Comparison of ENCODE assay signal across 23 cellular contexts in genomic region chr22:19402642-19403191, GRCh38. TPM values are rescaled to one million over a fixed set of nuclear protein-coding genes. Genes with fewer than 3 reads are reported as not detected.
A peak's percentile ranks its signal among the peaks of the same experiment; 100 is the strongest.
DNase-seq lines count a peak whose midpoint lies in the region; ATAC-seq, FAIRE-seq and TF ChIP-seq lines count a peak whose summit lies in the region.
"Had no signal": no experiment of that assay in that cellular context is flagged by ENCODE, and none has a peak within 500 bp of the region (broad histone marks: within the 10 kb centered on the region; RNA-seq: fewer than 3 reads in every experiment).

No MANE protein-coding gene starts in this region.

- H3K4me1 ChIP-seq in psoas muscle, result no peaks in the 10 kb centered on the region
- H3K4me1 ChIP-seq: BLaER1, Caco-2 had no signal

- H3K4me3 Mint-ChIP-seq in natural killer cell, result no peak overlapping the region
- H3K4me3 Mint-ChIP-seq in natural killer cell treated with Interleukin-12 subunit alpha and Interleukin-12 subunit beta and Interleukin-15 and Interleukin-18, amount 100 ng/mL, for 72 hours, result no peak overlapping the region
- H3K4me3 Mint-ChIP-seq in central memory CD8-positive, alpha-beta T cell, result no peak overlapping the region
- H3K4me3 Mint-ChIP-seq: B cell; CD4-positive, CD25-positive, alpha-beta regulatory T cell; CD8-positive, alpha-beta T cell; GM23338; H9 had no signal

- peak; percentile 5 for FAIRE-seq in urothelium cell line (lab: Jason Lieb, UNC)
- FAIRE-seq: A204.1, G401.6, GM19239 had no signal

- peak overlapping the region; percentile 9 for H3K27ac ChIP-seq in psoas muscle
- H3K27ac ChIP-seq: 22Rv1, BLaER1, C4-2B had no signal

- H3K4me1 Mint-ChIP-seq in natural killer cell, result peaks cover 16 to 37% of the 10 kb centered on the region in 2 donors
- H3K4me1 Mint-ChIP-seq in natural killer cell treated with Interleukin-12 subunit alpha and Interleukin-12 subunit beta and Interleukin-15 and Interleukin-18, amount 100 ng/mL, for 72 hours (ENCODE audit: low read depth in 2 of 2), result peaks cover 11 to 24% of the 10 kb centered on the region in 2 donors
- peaks cover 14% of the 10 kb centered on the region for H3K4me1 Mint-ChIP-seq in central memory CD8-positive, alpha-beta T cell
- H3K4me1 Mint-ChIP-seq: GM23338, H9 had no signal

- H3K27ac Mint-ChIP-seq in natural killer cell, result peak overlapping the region; percentile 2 to 3
- H3K27ac Mint-ChIP-seq in natural killer cell treated with Interleukin-12 subunit alpha and Interleukin-12 subunit beta and Interleukin-15 and Interleukin-18, amount 100 ng/mL, for 72 hours, result peak overlapping the region in 1 of 2 donors; percentile 61
- peak overlapping the region; percentile 27 for H3K27ac Mint-ChIP-seq in central memory CD8-positive, alpha-beta T cell (ENCODE audit: low read depth)
- H3K27ac Mint-ChIP-seq: B cell; CD8-positive, alpha-beta T cell; GM23338; H9 had no signal

- no peaks in the 10 kb centered on the region for H3K27me3 ChIP-seq in psoas muscle (ENCODE audit: insufficient read depth in 3 of 3, low read length in 2 of 3)
- H3K27me3 ChIP-seq: BLaER1 had no signal

- H3K9me3 ChIP-seq in psoas muscle, result no peaks in the 10 kb centered on the region
- H3K9me3 ChIP-seq: BLaER1, Caco-2 had no signal

- whole genome bisulfite sequencing in psoas muscle, 3 donors, result 95 to 99% (median 98%) methylated on average over 4 of the region's 4 CpGs

- peaks cover 15% of the 10 kb centered on the region for H3K36me3 Mint-ChIP-seq in natural killer cell
- H3K36me3 Mint-ChIP-seq in natural killer cell treated with Interleukin-12 subunit alpha and Interleukin-12 subunit beta and Interleukin-15 and Interleukin-18, amount 100 ng/mL, for 72 hours, result peaks cover 24% of the 10 kb centered on the region
- peaks cover 41% of the 10 kb centered on the region for H3K36me3 Mint-ChIP-seq in central memory CD8-positive, alpha-beta T cell (ENCODE audit: insufficient read depth)

- no peaks in the 10 kb centered on the region for H3K27me3 Mint-ChIP-seq in natural killer cell (ENCODE audit: low read depth in 2 of 2)
- H3K27me3 Mint-ChIP-seq in natural killer cell treated with Interleukin-12 subunit alpha and Interleukin-12 subunit beta and Interleukin-15 and Interleukin-18, amount 100 ng/mL, for 72 hours, result no peaks in the 10 kb centered on the region
- H3K27me3 Mint-ChIP-seq in central memory CD8-positive, alpha-beta T cell, result no peaks in the 10 kb centered on the region
- H3K27me3 Mint-ChIP-seq: B cell; CD4-positive, CD25-positive, alpha-beta regulatory T cell had no signal

- H3K4me3 ChIP-seq in psoas muscle, result no peak overlapping the region
- H3K4me3 ChIP-seq: BLaER1, GM23338 had no signal

- intact Hi-C loops in natural killer cell (cut with micrococcal nuclease) (loop anchor here (1.0 kb wide), 1 partner anchor 26 kb away; no protein-coding TSS in a partner anchor), psoas muscle (cut with DNase I) (no loop called here)

- no peak for ATAC-seq in natural killer cell
- no peak for ATAC-seq in natural killer cell treated with Interleukin-12 subunit alpha and Interleukin-12 subunit beta and Interleukin-15 and Interleukin-18, amount 100 ng/mL, for 72 hours
- ATAC-seq in central memory CD8-positive, alpha-beta T cell (replicated peaks; ENCODE audit: extremely low read depth, poor library complexity, severe bottlenecking), result no peak
- peak in 2 of 4 donors; percentile 34 to 61 for ATAC-seq in psoas muscle
- no peak for ATAC-seq in HG02885 (IDR thresholded peaks at IDR 0.05; ENCODE audit: poor library complexity, unreplicated experiment)
- ATAC-seq: CD8-positive, alpha-beta T cell; GM23338; HCT116 had no signal

- peaks cover 11 to 77% of the 10 kb centered on the region in 2 donors for H3K36me3 ChIP-seq in psoas muscle (ENCODE audit: insufficient read depth in 1 of 2, low read depth in 1 of 2)

- no peaks in the 10 kb centered on the region for H3K9me3 Mint-ChIP-seq in natural killer cell
- H3K9me3 Mint-ChIP-seq in natural killer cell treated with Interleukin-12 subunit alpha and Interleukin-12 subunit beta and Interleukin-15 and Interleukin-18, amount 100 ng/mL, for 72 hours, result no peaks in the 10 kb centered on the region
- H3K9me3 Mint-ChIP-seq in central memory CD8-positive, alpha-beta T cell, result no peaks in the 10 kb centered on the region
- H3K9me3 Mint-ChIP-seq: CD4-positive, CD25-positive, alpha-beta regulatory T cell; CD8-positive, alpha-beta T cell; GM23338; H9 had no signal

- TF ChIP-seq CTCF in natural killer cell (IDR thresholded peaks at IDR 0.05) (no peak), psoas muscle (IDR thresholded peaks at IDR 0.05) (no peak)

- DNase-seq in natural killer cell, result no peak
- DNase-seq in natural killer cell treated with Interleukin-12 subunit alpha and Interleukin-12 subunit beta and Interleukin-15 and Interleukin-18, amount 100 ng/mL, for 72 hours (ENCODE audit: low spot score), result no peak
- no peak for DNase-seq in central memory CD8-positive, alpha-beta T cell (ENCODE audit: low spot score in 2 of 2)
- DNase-seq in psoas muscle, result no peak
- DNase-seq in urothelium cell line (ENCODE audit: low spot score), result no peak
- no peak for DNase-seq in iPS-NIHi11 (ENCODE audit: low spot score)
- DNase-seq in NCI-H345 treated with DMSO at 0.1 percent for 48 hours (lab: John Stamatoyannopoulos, UW; ENCODE audit: unreplicated experiment), result no peak
- DNase-seq: Caco-2; CD4-positive, CD25-positive, alpha-beta regulatory T cell; CD8-positive, alpha-beta T cell; DMS153; DND-41; H9 had no signal

RNA-seq across cellular contexts. Expression of gene HIRA, which starts 28.8 kb away (rescaled TPM):
- total RNA-seq in natural killer cell, result 10 to 100 TPM; 49.6 to 75.9 (median 50.9) TPM
- 10 to 100 TPM; 40.5 to 62.7 TPM for total RNA-seq in natural killer cell treated with Interleukin-12 subunit alpha and Interleukin-12 subunit beta and Interleukin-15 and Interleukin-18, amount 100 ng/mL, for 72 hours
- 10 to 100 TPM; 12.3 to 32.7 (median 18.8) TPM for total RNA-seq in psoas muscle
- polyA plus RNA-seq in psoas muscle, result 10 to 100 TPM; 13.3 to 18.9 (median 14.4) TPM

RNA-seq across cellular contexts. Expression of gene MRPL40, which starts 29.6 kb away (rescaled TPM):
- total RNA-seq in natural killer cell (10 to 100 TPM; 11.6 to 16.7 (median 14.2) TPM), psoas muscle (10 to 100 TPM; 53.7 to 70.5 (median 58.2) TPM)
- total RNA-seq in natural killer cell treated with Interleukin-12 subunit alpha and Interleukin-12 subunit beta and Interleukin-15 and Interleukin-18, amount 100 ng/mL, for 72 hours, result 10 to 100 TPM; 14.3 to 21.3 TPM
- polyA plus RNA-seq in psoas muscle, result 10 to 100 TPM; 45.8 to 78.6 (median 62.3) TPM

RNA-seq across cellular contexts. Expression of gene C22orf39, which starts 44.8 kb away (rescaled TPM):
- total RNA-seq in natural killer cell, result 10 to 100 TPM; 45.4 to 53.3 (median 50.2) TPM
- 10 to 100 TPM; 27.6 to 36.8 TPM for total RNA-seq in natural killer cell treated with Interleukin-12 subunit alpha and Interleukin-12 subunit beta and Interleukin-15 and Interleukin-18, amount 100 ng/mL, for 72 hours
- total RNA-seq in psoas muscle, result 100 to 1,000 TPM in 1 of 4 donors, 10 to 100 TPM in 3; 84.3 to 101 (median 92.3) TPM
- 100 to 1,000 TPM in 1 of 3 donors, 10 to 100 TPM in 2; 60.9 to 104 (median 66.7) TPM for polyA plus RNA-seq in psoas muscle
